23 cellular contexts compared by ENCODE assay signal in the genomic region with DNA sequence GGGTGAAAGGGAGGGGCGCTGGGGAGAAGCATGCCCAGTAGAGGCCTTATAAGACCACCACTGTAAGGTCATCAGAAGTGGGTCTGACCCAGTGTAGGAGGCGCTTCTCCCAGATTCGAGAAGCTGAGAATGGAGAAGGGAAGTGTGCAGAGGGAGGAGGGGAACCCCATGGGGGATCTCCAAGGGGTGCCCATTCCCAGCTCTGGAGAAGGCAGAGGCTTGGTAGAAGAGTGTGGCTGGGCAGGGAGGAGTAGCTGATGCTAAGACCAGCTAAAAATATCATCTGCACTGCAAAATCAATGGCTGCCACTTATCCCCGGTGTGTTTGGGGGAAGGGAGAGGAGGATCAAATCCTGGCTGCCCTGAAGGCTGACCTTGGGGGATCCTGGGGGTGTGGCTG. TPM values are rescaled to one million over a fixed set of nuclear protein-coding genes. Genes with fewer than 3 reads are reported as not detected.
"Had no signal": no experiment of that assay in that cellular context is flagged by ENCODE, and none has a peak within 500 bp of the region (broad histone marks: within the 10 kb centered on the region; RNA-seq: fewer than 3 reads in every experiment).

No MANE protein-coding gene starts in this region.

- H3K9me3 ChIP-seq: Peyer's patch, SJSA1 had no signal

- DNase-seq: activated CD4-positive, alpha-beta memory T cell treated with anti-CD3 and anti-CD28 coated beads for 36 hours; activated CD4-positive, alpha-beta T cell treated with anti-CD3 and anti-CD28 coated beads, Interleukin-2, amount 10 ng/mL, durations not matched to agents 7 days and 5 days; activated CD4-positive, CD25-positive, alpha-beta regulatory T cell; activated gamma-delta T cell; activated naive CD4-positive, alpha-beta T cell treated with anti-CD3 and anti-CD28 coated beads for 36 hours; activated T-cell treated with anti-CD3 and anti-CD28 coated beads for 4 hours; activated T-cell treated with anti-CD3 and anti-CD28 coated beads, Interleukin-2, amount 50 U/mL, for 48 hours; amygdala; MM.1S; NCI-H1105; NCI-H1436; NCI-H187; NCI-H2081; NCI-H510A treated with DMSO at 0.1 percent for 48 hours; NK-92 treated with Interleukin-12 subunit alpha and Interleukin-12 subunit beta, amount 100 ng/mL, for 24 hours; Peyer's patch; SHP77; T1000 had no signal

- H3K27ac ChIP-seq: cardiac muscle cell, Peyer's patch, SJSA1, VCaP had no signal

- H3K36me3 ChIP-seq: cardiac muscle cell, Peyer's patch, SJSA1 had no signal

- H3K4me3 ChIP-seq: cardiac muscle cell, Peyer's patch, SJSA1 had no signal

- ATAC-seq: activated T-helper 17 cell treated with anti-CD3 and anti-CD28 coated beads, Interleukin-2, amount 50 U/mL, for 72 hours had no signal

RNA-seq across cellular contexts. Expression of a gene that starts 7.2 kb away (rescaled TPM):
- total RNA-seq: activated CD8-positive, alpha-beta memory T cell treated with anti-CD3 and anti-CD28 coated beads for 36 hours had no signal
